23 cellular contexts compared by ENCODE assay signal in the genomic region with DNA sequence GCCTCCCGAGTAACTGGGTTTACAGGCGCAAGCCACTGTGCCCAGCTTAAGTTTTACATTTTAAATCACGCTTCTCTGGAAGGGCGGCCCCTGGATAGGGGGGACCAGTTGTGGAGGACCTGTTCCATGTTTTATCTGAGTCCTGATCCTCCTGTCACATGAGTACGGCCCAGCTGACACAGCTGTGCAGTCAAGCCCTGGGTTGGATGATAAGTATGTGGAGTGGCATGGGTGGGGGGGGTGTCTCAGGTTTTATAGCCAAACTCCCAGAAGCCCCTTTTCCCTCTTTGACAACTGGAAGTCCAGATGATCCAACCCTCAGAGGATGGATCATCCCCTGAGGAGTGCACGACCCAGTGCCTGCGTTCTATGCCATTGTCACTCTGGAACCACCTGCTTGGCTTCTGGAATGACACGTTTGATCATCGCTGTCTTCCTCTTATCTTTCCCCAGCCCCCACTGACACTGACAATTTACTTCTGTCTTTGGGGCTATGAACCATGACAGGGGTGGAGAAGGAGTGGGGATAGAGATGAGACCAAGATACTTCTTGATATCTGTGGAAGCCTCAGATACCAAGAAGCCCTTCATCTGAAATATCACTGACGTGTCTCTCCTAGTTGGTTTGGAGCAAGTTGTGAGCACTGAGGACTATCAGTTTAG.
A peak's percentile ranks its signal among the peaks of the same experiment; 100 is the strongest.
DNase-seq lines count a peak whose midpoint lies in the region; ATAC-seq, FAIRE-seq and TF ChIP-seq lines count a peak whose summit lies in the region.
"Had no signal": no experiment of that assay in that cellular context is flagged by ENCODE, and none has a peak within 500 bp of the region (broad histone marks: within the 10 kb centered on the region; RNA-seq: fewer than 3 reads in every experiment).

No MANE protein-coding gene starts in this region.

- TF ChIP-seq EP300 in A549 (IDR thresholded peaks at IDR 0.05) = no peak

- no peaks in the 10 kb centered on the region for H3K9me3 Mint-ChIP-seq in memory B cell
- H3K9me3 Mint-ChIP-seq: activated naive CD8-positive, alpha-beta T cell treated with anti-CD3 and anti-CD28 coated beads, Interleukin-2, amount 10 ng/mL, durations not matched to agents 7 days and 5 days; activated T-helper 2 cell treated with anti-CD3 and anti-CD28 coated beads, Interferon-gamma antibody, Interleukin-2, Interleukin-4, amounts not matched to agents 10 μg/mL and 5 μg/mL and 100 μg/mL, durations not matched to agents 14 hours and 24 hours and 36 hours; stimulated activated effector memory CD8-positive, alpha-beta T cell treated with anti-CD3 and anti-CD28 coated beads, Interleukin-12 subunit alpha, Interleukin-12 subunit beta, amount 100 ng/mL, for 72 hours had no signal

- H3K4me3 Mint-ChIP-seq in T-helper 17 cell (no peak overlapping the region), memory B cell (no peak overlapping the region)
- H3K4me3 Mint-ChIP-seq: activated naive CD8-positive, alpha-beta T cell treated with anti-CD3 and anti-CD28 coated beads, Interleukin-2, amount 10 ng/mL, durations not matched to agents 7 days and 5 days; stimulated activated effector memory CD8-positive, alpha-beta T cell treated with anti-CD3 and anti-CD28 coated beads, Interleukin-12 subunit alpha, Interleukin-12 subunit beta, amount 100 ng/mL, for 72 hours had no signal

- POLR2A ChIA-PET in A549 (lab: Yijun Ruan, JAX) = no interaction called here

- no peak for ATAC-seq in A549
- no peak for ATAC-seq in T-helper 17 cell
- peak; percentile 44 for ATAC-seq in memory B cell (ENCODE audit: low read depth)
- ATAC-seq in GM18505 (IDR thresholded peaks at IDR 0.05; ENCODE audit: unreplicated experiment) = no peak
- ATAC-seq in HG03045 (IDR thresholded peaks at IDR 0.05; ENCODE audit: unreplicated experiment) = no peak
- ATAC-seq: stimulated activated effector memory CD8-positive, alpha-beta T cell treated with anti-CD3 and anti-CD28 coated beads, Interleukin-12 subunit alpha, Interleukin-12 subunit beta, amount 100 ng/mL, for 72 hours had no signal

- WGBS in A549 (ENCODE audit: missing lambda C conversion rate) = 97% methylated on average over 10 of the region's 10 CpGs

- no peak for TF ChIP-seq CTCF in A549 (IDR thresholded peaks at IDR 0.05)

- H3K4me1 Mint-ChIP-seq in T-helper 17 cell (peaks cover 37% of the 10 kb centered on the region), memory B cell (peaks cover 33% of the 10 kb centered on the region)

- H3K36me3 Mint-ChIP-seq in T-helper 17 cell (ENCODE audit: low read depth) (peaks cover 3% of the 10 kb centered on the region), memory B cell (peaks cover 9% of the 10 kb centered on the region)

- no peak for TF ChIP-seq POLR2A in A549 (IDR thresholded peaks at IDR 0.05; ENCODE audit: low read length)
- TF ChIP-seq POLR2A in GM12891 (IDR thresholded peaks at IDR 0.05; ENCODE audit: low read depth, low read length) = no peak
- TF ChIP-seq POLR2A in GM18505 (IDR thresholded peaks at IDR 0.05; ENCODE audit: borderline replicate concordance, extremely low read depth, insufficient read depth, insufficient read length) = no peak

- FAIRE-seq in A549 (lab: Jason Lieb, UNC) = no peak
- peak; percentile 80 for FAIRE-seq in GM12891 (lab: Jason Lieb, UNC)

- no peak for TF ChIP-seq RAD21 in A549 (conservative IDR thresholded peaks at IDR 0.05 in 1 of 2, IDR thresholded peaks at IDR 0.05 in 1 of 2)

- peaks cover 43% of the 10 kb centered on the region for H3K4me1 ChIP-seq in A549

- H3K4me2 ChIP-seq in A549 = no peak overlapping the region

- no peak for DNase-seq in A549 (ENCODE audit: low read depth in 1 of 2, low spot score in 1 of 2)
- no peak for DNase-seq in GM12891 (ENCODE audit: insufficient read length, low spot score)
- no peak for DNase-seq in T-helper 17 cell
- no peak for DNase-seq in memory B cell (ENCODE audit: low spot score in 2 of 2)
- DNase-seq in substantia nigra (lab: John Stamatoyannopoulos, UW) = no peak
- no peak for DNase-seq in NCI-H82 (lab: John Stamatoyannopoulos, UW)
- DNase-seq: ACHN; activated naive CD8-positive, alpha-beta T cell treated with anti-CD3 and anti-CD28 coated beads, Interleukin-2, amount 10 ng/mL, durations not matched to agents 7 days and 5 days; C1 segment of cervical spinal cord; Calu3; KG1; mammary epithelial cell; MV-4-11; NCI-H510A treated with DMSO at 0.1 percent for 48 hours; spleen; stimulated activated CD4-positive, alpha-beta T cell treated with anti-CD3 and anti-CD28 coated beads, Interleukin-2, amount 100 ng/mL, for 48 hours; T-helper 1 cell had no signal

- CTCF ChIA-PET in A549 (lab: Yijun Ruan, JAX) = interaction anchor here (0.8 to 2.5 kb wide), 6 partner anchors 8 to 224 kb away, joined by 3 to 17 read pairs (median 3); no protein-coding TSS in a partner anchor

- H3K27ac ChIP-seq in A549 (peak overlapping the region; percentile 82 to 85; a peak in 2 of 6 replicates), substantia nigra (ENCODE audit: low read depth, low read length, poor library complexity, severe bottlenecking) (no peak overlapping the region)
- H3K27ac ChIP-seq: right atrium auricular region, spleen, thoracic aorta had no signal

- H3K27me3 Mint-ChIP-seq in T-helper 17 cell = no peaks in the 10 kb centered on the region
- H3K27me3 Mint-ChIP-seq in memory B cell = no peaks in the 10 kb centered on the region
- H3K27me3 Mint-ChIP-seq: activated naive CD8-positive, alpha-beta T cell treated with anti-CD3 and anti-CD28 coated beads, Interleukin-2, amount 10 ng/mL, durations not matched to agents 7 days and 5 days had no signal

- H3K4me3 ChIP-seq in A549 = no peak overlapping the region
- H3K4me3 ChIP-seq: right atrium auricular region, spleen, thoracic aorta had no signal

- H3K27ac Mint-ChIP-seq in T-helper 17 cell = peak overlapping the region; percentile 9
- H3K27ac Mint-ChIP-seq in memory B cell = no peak overlapping the region
- H3K27ac Mint-ChIP-seq: activated naive CD8-positive, alpha-beta T cell treated with anti-CD3 and anti-CD28 coated beads, Interleukin-2, amount 10 ng/mL, durations not matched to agents 7 days and 5 days; activated T-helper 2 cell treated with anti-CD3 and anti-CD28 coated beads, Interferon-gamma antibody, Interleukin-2, Interleukin-4, amounts not matched to agents 10 μg/mL and 5 μg/mL and 100 μg/mL, durations not matched to agents 14 hours and 24 hours and 36 hours; stimulated activated effector memory CD8-positive, alpha-beta T cell treated with anti-CD3 and anti-CD28 coated beads, Interleukin-12 subunit alpha, Interleukin-12 subunit beta, amount 100 ng/mL, for 72 hours had no signal

- H3K9me3 ChIP-seq in A549 = no peaks in the 10 kb centered on the region
- no peaks in the 10 kb centered on the region for H3K9me3 ChIP-seq in T-helper 17 cell (ENCODE audit: control insufficient read depth, low read length, poor library complexity, severe bottlenecking)
- H3K9me3 ChIP-seq: right atrium auricular region, spleen, thoracic aorta had no signal

TF ChIP-seq in A549, 52 proteins besides CTCF, POLR2A, EP300 and RAD21 (continues in another document):
- TF ChIP-seq, protein P1, sequence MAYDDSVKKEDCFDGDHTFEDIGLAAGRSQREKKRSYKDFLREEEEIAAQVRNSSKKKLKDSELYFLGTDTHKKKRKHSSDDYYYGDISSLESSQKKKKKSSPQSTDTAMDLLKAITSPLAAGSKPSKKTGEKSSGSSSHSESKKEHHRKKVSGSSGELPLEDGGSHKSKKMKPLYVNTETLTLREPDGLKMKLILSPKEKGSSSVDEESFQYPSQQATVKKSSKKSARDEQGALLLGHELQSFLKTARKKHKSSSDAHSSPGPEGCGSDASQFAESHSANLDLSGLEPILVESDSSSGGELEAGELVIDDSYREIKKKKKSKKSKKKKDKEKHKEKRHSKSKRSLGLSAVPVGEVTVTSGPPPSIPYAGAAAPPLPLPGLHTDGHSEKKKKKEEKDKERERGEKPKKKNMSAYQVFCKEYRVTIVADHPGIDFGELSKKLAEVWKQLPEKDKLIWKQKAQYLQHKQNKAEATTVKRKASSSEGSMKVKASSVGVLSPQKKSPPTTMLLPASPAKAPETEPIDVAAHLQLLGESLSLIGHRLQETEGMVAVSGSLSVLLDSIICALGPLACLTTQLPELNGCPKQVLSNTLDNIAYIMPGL (CRISPR knock-in tag; IDR thresholded peaks at IDR 0.05; ENCODE audit: borderline replicate concordance) = no peak
- no peak for TF ChIP-seq CBX2 (IDR thresholded peaks at IDR 0.05; ENCODE audit: borderline replicate concordance, low read depth)
- no peak for TF ChIP-seq CHD2 (IDR thresholded peaks at IDR 0.05; ENCODE audit: low read length, partially characterized antibody)
- TF ChIP-seq, protein P2, sequence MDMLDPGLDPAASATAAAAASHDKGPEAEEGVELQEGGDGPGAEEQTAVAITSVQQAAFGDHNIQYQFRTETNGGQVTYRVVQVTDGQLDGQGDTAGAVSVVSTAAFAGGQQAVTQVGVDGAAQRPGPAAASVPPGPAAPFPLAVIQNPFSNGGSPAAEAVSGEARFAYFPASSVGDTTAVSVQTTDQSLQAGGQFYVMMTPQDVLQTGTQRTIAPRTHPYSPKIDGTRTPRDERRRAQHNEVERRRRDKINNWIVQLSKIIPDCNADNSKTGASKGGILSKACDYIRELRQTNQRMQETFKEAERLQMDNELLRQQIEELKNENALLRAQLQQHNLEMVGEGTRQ (IDR thresholded peaks at IDR 0.05) = no peak

TF ChIP-seq in GM12891, 5 proteins besides CTCF, POLR2A, EP300 and RAD21:
- TF ChIP-seq PAX5 (IDR thresholded peaks at IDR 0.05; ENCODE audit: insufficient read depth, low read length, severe bottlenecking) = peak; percentile 11
- TF ChIP-seq SPI1 (IDR thresholded peaks at IDR 0.05; ENCODE audit: low read depth, low read length) = no peak
- no peak for TF ChIP-seq POU2F2 (IDR thresholded peaks at IDR 0.05; ENCODE audit: low read depth, low read length)
